13 cellular contexts compared by ENCODE assay signal in genomic region chr2:211611061-211611518, GRCh38.
A peak's percentile ranks its signal among the peaks of the same experiment; 100 is the strongest.
DNase-seq lines count a peak whose midpoint lies in the region; ATAC-seq, FAIRE-seq and TF ChIP-seq lines count a peak whose summit lies in the region.
"Had no signal": no experiment of that assay in that cellular context is flagged by ENCODE, and none has a peak within 500 bp of the region (broad histone marks: within the 10 kb centered on the region; RNA-seq: fewer than 3 reads in every experiment).

No MANE protein-coding gene starts in this region.

- peak; percentile 1 for DNase-seq in stimulated activated CD4-positive, alpha-beta T cell treated with anti-CD3 and anti-CD28 coated beads, Interleukin-15, amount 100 ng/mL, for 24 hours
- no peak for DNase-seq in stimulated activated CD4-positive, alpha-beta T cell treated with anti-CD3 and anti-CD28 coated beads, Interleukin-4, amount 100 ng/mL, for 1 hour
- DNase-seq in activated CD4-positive, CD25-positive, alpha-beta regulatory T cell treated with anti-CD3 and anti-CD28 coated beads, Interleukin-2, amount 50 U/mL, for 72 hours = peak; percentile 28
- no peak for DNase-seq in GM12891 (ENCODE audit: insufficient read length, low spot score)
- DNase-seq in GM19239 (ENCODE audit: insufficient read length, low spot score) = no peak
- no peak for DNase-seq in NCI-H446 treated with DMSO at 0.1 percent for 48 hours (lab: John Stamatoyannopoulos, UW)
- DNase-seq: head of caudate nucleus, NCI-H510A had no signal

- TF ChIP-seq POLR2A in GM12891 (IDR thresholded peaks at IDR 0.05; ENCODE audit: low read depth, low read length) = no peak

- H3K9ac ChIP-seq in Loucy (ENCODE audit: low read depth, low read length, poor library complexity, severe bottlenecking) = peak overlapping the region; percentile 73

- peak overlapping the region; percentile 76 for H3K4me3 ChIP-seq in Loucy (ENCODE audit: low read length, poor library complexity, severe bottlenecking)
- H3K4me3 ChIP-seq: suprapubic skin had no signal

- no peaks in the 10 kb centered on the region for H3K9me2 ChIP-seq in Loucy (replicated peaks; ENCODE audit: low read depth, low read length)

- no peaks in the 10 kb centered on the region for H3K27me3 ChIP-seq in Loucy (ENCODE audit: insufficient read depth, low read length, poor library complexity, severe bottlenecking)
- H3K27me3 ChIP-seq: suprapubic skin had no signal

- no peaks in the 10 kb centered on the region for H4K20me1 ChIP-seq in Loucy (ENCODE audit: insufficient read depth, low read length, poor library complexity, severe bottlenecking)

- FAIRE-seq in GM12891 (lab: Jason Lieb, UNC) (no peak), GM19239 (lab: Jason Lieb, UNC) (no peak)
- FAIRE-seq: G401.6 had no signal

- no peak for TF ChIP-seq CTCF in Loucy (conservative IDR thresholded peaks at IDR 0.05; ENCODE audit: low read length)

- H3K79me2 ChIP-seq in Loucy (ENCODE audit: insufficient read depth, low read length) = no peaks in the 10 kb centered on the region

- peak overlapping the region; percentile 78 for H3K4me2 ChIP-seq in Loucy (ENCODE audit: low read depth, low read length, poor library complexity, severe bottlenecking)

- peak overlapping the region; percentile 80 for H2AFZ ChIP-seq in Loucy (ENCODE audit: low read length)

- no peaks in the 10 kb centered on the region for H3K4me1 ChIP-seq in Loucy (ENCODE audit: insufficient read depth, low read length, poor library complexity, severe bottlenecking)
- H3K4me1 ChIP-seq: suprapubic skin had no signal

- no peaks in the 10 kb centered on the region for H3K9me3 ChIP-seq in Loucy (ENCODE audit: insufficient read depth, low read depth, low read length)
- H3K9me3 ChIP-seq: suprapubic skin had no signal

- no peaks in the 10 kb centered on the region for H3K36me3 ChIP-seq in Loucy (ENCODE audit: insufficient read depth, low read length)
- H3K36me3 ChIP-seq: suprapubic skin had no signal

- ATAC-seq in HG03139 (IDR thresholded peaks at IDR 0.05; ENCODE audit: unreplicated experiment) = no peak
- ATAC-seq: HCT116 had no signal

- no peaks in the 10 kb centered on the region for H3F3A ChIP-seq in Loucy (ENCODE audit: low read depth)

TF ChIP-seq in GM12891, 5 proteins besides CTCF, POLR2A, EP300 and RAD21:
- TF ChIP-seq PAX5 (IDR thresholded peaks at IDR 0.05; ENCODE audit: insufficient read depth, low read length, severe bottlenecking) (no peak), SPI1 (IDR thresholded peaks at IDR 0.05; ENCODE audit: low read depth, low read length) (no peak), TAF1 (IDR thresholded peaks at IDR 0.05; ENCODE audit: low read depth, low read length) (no peak), POU2F2 (IDR thresholded peaks at IDR 0.05; ENCODE audit: low read depth, low read length) (no peak), POLR2AphosphoS5 (IDR thresholded peaks at IDR 0.05; ENCODE audit: low read depth, low read length) (no peak)
TF ChIP-seq in GM12891: peak in this region for 0.

Comparison
In these comparisons a context has a peak if more than half of its experiments do, and no peak if none do; other contexts are left out.
1. DNase-seq: peak in stimulated activated CD4-positive, alpha-beta T cell treated with anti-CD3 and anti-CD28 coated beads, Interleukin-15, amount 100 ng/mL, for 24 hours (single experiment) and activated CD4-positive, CD25-positive, alpha-beta regulatory T cell treated with anti-CD3 and anti-CD28 coated beads, Interleukin-2, amount 50 U/mL, for 72 hours (single experiment); none in stimulated activated CD4-positive, alpha-beta T cell treated with anti-CD3 and anti-CD28 coated beads, Interleukin-4, amount 100 ng/mL, for 1 hour (single experiment), GM12891 (single experiment), GM19239 (single experiment) and NCI-H446 treated with DMSO at 0.1 percent for 48 hours (single experiment).